1 cellular context compared by ENCODE assay signal in the genomic region with DNA sequence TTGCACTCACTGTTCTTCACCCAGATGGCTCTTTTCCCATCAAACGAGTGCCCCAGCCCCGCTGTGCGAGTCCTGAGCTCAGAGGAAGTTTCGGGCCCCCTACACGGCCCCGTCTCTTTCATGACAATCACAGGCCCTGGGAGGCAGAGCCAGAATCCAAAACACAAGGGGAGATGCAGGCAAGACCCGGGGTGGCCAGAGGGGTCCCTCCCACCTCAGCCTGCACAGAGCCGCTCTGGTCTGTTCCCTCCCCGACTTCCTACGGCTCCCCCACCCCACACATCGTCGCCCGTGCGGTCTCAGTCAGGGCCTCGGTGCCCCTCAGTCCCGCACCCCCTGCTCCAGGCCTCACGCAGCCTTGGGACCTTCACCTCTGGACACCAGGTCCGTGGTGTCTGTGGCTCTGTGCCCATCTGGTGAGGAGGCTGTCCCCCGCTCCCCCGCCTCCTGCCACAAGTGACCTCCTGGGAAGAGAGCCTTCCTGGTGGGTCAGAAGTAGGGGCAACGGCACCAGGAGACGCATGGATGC.
TF ChIP-seq lines count a peak whose summit lies in the region.

No MANE protein-coding gene starts in this region.

TF ChIP-seq in SK-N-SH, 30 proteins besides CTCF, POLR2A, EP300 and RAD21 (continued from another document):
- TF ChIP-seq USF1 (IDR thresholded peaks at IDR 0.05; ENCODE audit: borderline replicate concordance, low read depth), result no peak
- no peak for TF ChIP-seq GABPA (IDR thresholded peaks at IDR 0.05; ENCODE audit: low read depth)
- TF ChIP-seq TAF1 (IDR thresholded peaks at IDR 0.05; ENCODE audit: borderline replicate concordance, low read depth, low read length), result no peak
- no peak for TF ChIP-seq SIN3A (IDR thresholded peaks at IDR 0.05; ENCODE audit: borderline replicate concordance, low read depth, low read length)
- no peak for TF ChIP-seq FOXJ3 (CRISPR knock-in tag; IDR thresholded peaks at IDR 0.05)
- no peak for TF ChIP-seq EZH2phosphoT487 (IDR thresholded peaks at IDR 0.05; ENCODE audit: borderline replicate concordance, low read depth)
- TF ChIP-seq MXI1 (IDR thresholded peaks at IDR 0.05; ENCODE audit: low read depth, low read length), result no peak
- TF ChIP-seq TCF12 (IDR thresholded peaks at IDR 0.05), result no peak
- no peak for TF ChIP-seq TEAD4 (IDR thresholded peaks at IDR 0.05; ENCODE audit: borderline replicate concordance, insufficient read depth)
- TF ChIP-seq ZBTB33 (IDR thresholded peaks at IDR 0.05; ENCODE audit: borderline replicate concordance, low read depth), result no peak
TF ChIP-seq in SK-N-SH: peak in this region for 0.
